ENCODE assay signal across 10 cellular contexts in genomic region chr7:116527521-116527920, GRCh38. TPM values are rescaled to one million over a fixed set of nuclear protein-coding genes. Genes with fewer than 3 reads are reported as not detected.
DNase-seq lines count a peak whose midpoint lies in the region; ATAC-seq and TF ChIP-seq lines count a peak whose summit lies in the region.
"Had no signal": no experiment of that assay in that cellular context is flagged by ENCODE, and none has a peak within 500 bp of the region (broad histone marks: within the 10 kb centered on the region; RNA-seq: fewer than 3 reads in every experiment).

No MANE protein-coding gene starts in this region.

- ATAC-seq in gastrocnemius medialis (no peak), HG02759 (IDR thresholded peaks at IDR 0.05; ENCODE audit: unreplicated experiment) (no peak), GM21737 (IDR thresholded peaks at IDR 0.05; ENCODE audit: unreplicated experiment) (no peak)

- no peak for TF ChIP-seq POLR2A in esophagus squamous epithelium (IDR thresholded peaks at IDR 0.05)
- no peak for TF ChIP-seq POLR2A in gastrocnemius medialis (IDR thresholded peaks at IDR 0.05)

- peak; percentile 56 for DNase-seq in EH (ENCODE audit: low read depth)
- no peak for DNase-seq in RWPE1 (ENCODE audit: low spot score)
- DNase-seq in esophagus squamous epithelium (lab: John Stamatoyannopoulos, UW): no peak
- no peak for DNase-seq in gastrocnemius medialis
- no peak for DNase-seq in GM10266 (ENCODE audit: extremely low spot score)
- no peak for DNase-seq in NAMALWA (ENCODE audit: low spot score)
- DNase-seq: activated naive CD4-positive, alpha-beta T cell treated with anti-CD3 and anti-CD28 coated beads for 36 hours; T-helper 9 cell had no signal

- H3K9me3 ChIP-seq in esophagus squamous epithelium: no peaks in the 10 kb centered on the region
- no peaks in the 10 kb centered on the region for H3K9me3 ChIP-seq in gastrocnemius medialis

- peak overlapping the region; percentile 56 to 90 (median 75) for H3K4me3 ChIP-seq in esophagus squamous epithelium
- peak overlapping the region; percentile 59 to 79 (median 70) for H3K4me3 ChIP-seq in gastrocnemius medialis

- H3K27ac ChIP-seq in RWPE1 (peak overlapping the region; percentile 73), esophagus squamous epithelium (peak overlapping the region; percentile 93 to 98 (median 95)), gastrocnemius medialis (peak overlapping the region; percentile 82 to 85 (median 82))

- POLR2A ChIA-PET in RWPE1 (lab: Yijun Ruan, JAX; ENCODE audit: low non-redundant PET): interaction anchor here (0.7 kb wide), 1 partner anchor 133 kb away, joined by 3 read pairs; no protein-coding TSS in a partner anchor

- TF ChIP-seq CTCF in RWPE1 (conservative IDR thresholded peaks at IDR 0.05; ENCODE audit: low read depth): no peak
- TF ChIP-seq CTCF in esophagus squamous epithelium (IDR thresholded peaks at IDR 0.05): no peak
- no peak for TF ChIP-seq CTCF in gastrocnemius medialis (IDR thresholded peaks at IDR 0.05 in 4 of 5, conservative IDR thresholded peaks at IDR 0.05 in 1 of 5)
- no peak for TF ChIP-seq CTCF in GM10266 (IDR thresholded peaks at IDR 0.05; ENCODE audit: control insufficient read depth, insufficient read depth, low read depth, missing control alignments)

- intact Hi-C loops in esophagus squamous epithelium (cut with DNase I) (loop anchor here (5.0 kb wide), 2 partner anchors 210 to 270 kb away; no protein-coding TSS in a partner anchor), gastrocnemius medialis (cut with DNase I; ENCODE audit: low total_unique reads) (loop anchor here (2.0 to 5.0 kb wide), 2 partner anchors 55 to 280 kb away; no protein-coding TSS in a partner anchor)

- CTCF ChIA-PET in RWPE1 (lab: Yijun Ruan, JAX): interaction anchor here (0.6 to 2.8 kb wide), 3 partner anchors 102 to 270 kb away, joined by 3 to 44 read pairs (median 3); no protein-coding TSS in a partner anchor

- WGBS in esophagus squamous epithelium, 2 donors: 23 to 39% methylated on average over 3 of the region's 3 CpGs

- peaks cover 0 to 16% (median 0%) of the 10 kb centered on the region in 4 donors for H3K27me3 ChIP-seq in esophagus squamous epithelium
- H3K27me3 ChIP-seq in gastrocnemius medialis: no peaks in the 10 kb centered on the region

- H3K36me3 ChIP-seq in esophagus squamous epithelium (peaks cover 0 to 12% (median 0%) of the 10 kb centered on the region in 3 donors), gastrocnemius medialis (peaks cover 0 to 4% of the 10 kb centered on the region in 2 donors)

- H3K4me1 ChIP-seq in esophagus squamous epithelium (peaks cover 22 to 89% (median 27%) of the 10 kb centered on the region in 3 donors), gastrocnemius medialis (peaks cover 7 to 14% of the 10 kb centered on the region in 2 donors)

- in situ Hi-C loops in gastrocnemius medialis (cut with MboI; ENCODE audit: low sequenced_read_pairs in 4 of 4): loop anchor here (5.0 to 10.0 kb wide), 3 partner anchors 57 to 270 kb away; no protein-coding TSS in a partner anchor

RNA-seq across cellular contexts. Expression of gene CAV1, which starts 2.7 kb away (rescaled TPM):
- 100 to 1,000 TPM in 2 of 4 donors, 10 to 100 TPM in 2; 21.7 to 171 (median 86.8) TPM for total RNA-seq in esophagus squamous epithelium
- 10 to 100 TPM; 64.7 to 87.8 (median 71.2) TPM for total RNA-seq in gastrocnemius medialis

RNA-seq across cellular contexts. Expression of gene CAV2, which starts 28.0 kb away (rescaled TPM):
- 10 to 100 TPM; 31.8 to 85.3 (median 73.4) TPM for total RNA-seq in esophagus squamous epithelium
- total RNA-seq in gastrocnemius medialis: 10 to 100 TPM; 12.7 to 26.2 (median 14.9) TPM
- total RNA-seq: activated naive CD4-positive, alpha-beta T cell treated with anti-CD3 and anti-CD28 coated beads for 36 hours had no signal
